ENCODE assay signal across 8 cellular contexts in the genomic region with DNA sequence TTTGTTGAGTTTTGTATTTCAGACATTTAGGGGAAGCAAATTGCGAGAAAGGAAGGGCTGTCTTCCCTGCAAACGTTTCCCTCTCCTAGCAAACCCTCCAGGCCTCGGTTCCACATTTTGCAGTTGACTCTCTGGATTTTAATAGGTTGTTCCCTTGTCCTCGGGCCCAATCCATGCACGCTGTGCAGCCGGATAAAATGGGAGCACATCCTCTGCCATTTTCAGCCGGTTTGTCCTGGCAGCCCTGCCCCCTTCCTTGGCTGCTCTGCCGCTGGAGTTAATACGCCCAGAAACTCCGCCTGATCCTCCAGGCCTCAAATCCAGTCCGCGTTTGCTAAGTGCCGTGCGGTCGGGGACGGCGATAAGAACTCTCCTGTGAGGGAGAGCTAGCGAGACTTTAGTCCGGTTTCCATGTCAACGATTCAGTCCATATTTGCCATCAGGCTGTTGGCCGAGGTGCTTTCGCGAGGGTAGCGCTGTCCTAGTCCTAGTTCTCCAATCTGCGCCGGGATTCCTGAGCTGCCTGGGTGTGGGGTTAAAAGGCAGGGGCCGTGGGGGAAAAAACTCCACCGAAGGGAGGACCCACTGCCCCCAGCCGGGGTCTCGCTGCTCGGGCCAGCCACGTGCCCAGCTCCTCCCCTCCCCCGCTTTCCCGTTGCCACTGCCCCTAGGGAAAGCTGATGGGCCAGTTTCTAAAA. TPM values are rescaled to one million over a fixed set of nuclear protein-coding genes. Genes with fewer than 3 reads are reported as not detected.
DNase-seq lines count a peak whose midpoint lies in the region; ATAC-seq and TF ChIP-seq lines count a peak whose summit lies in the region.

No MANE protein-coding gene starts in this region.

- peaks cover 35% of the 10 kb centered on the region for H3K4me1 Mint-ChIP-seq in CD8-positive, alpha-beta T cell (ENCODE audit: low read depth)
- H3K4me1 Mint-ChIP-seq in activated naive CD4-positive, alpha-beta T cell treated with anti-CD3 and anti-CD28 coated beads, Interleukin-2, amount 10 ng/mL, durations not matched to agents 7 days and 5 days = peaks cover 29% of the 10 kb centered on the region

- no peaks in the 10 kb centered on the region for H3K27me3 ChIP-seq in CD8-positive, alpha-beta T cell (ENCODE audit: insufficient read depth, low read length)
- H3K27me3 ChIP-seq in gastroesophageal sphincter = no peaks in the 10 kb centered on the region
- no peaks in the 10 kb centered on the region for H3K27me3 ChIP-seq in neuron (ENCODE audit: insufficient read depth, low read length)
- no peaks in the 10 kb centered on the region for H3K27me3 ChIP-seq in stomach smooth muscle (ENCODE audit: control insufficient read depth in 1 of 2, insufficient read depth in 2 of 2, low read length in 2 of 2)

- peak overlapping the region; percentile 84 for H3K4me3 ChIP-seq in CD8-positive, alpha-beta T cell (ENCODE audit: low read depth, low read length)
- peak overlapping the region; percentile 64 to 65 for H3K4me3 ChIP-seq in gastroesophageal sphincter
- peak overlapping the region; percentile 51 for H3K4me3 ChIP-seq in neuron (ENCODE audit: low read length)
- peak overlapping the region; percentile 70 to 87 for H3K4me3 ChIP-seq in stomach smooth muscle (ENCODE audit: low read length in 2 of 2)

- 0 to 3% methylated on average over 6 to 19 of the region's 34 CpGs for WGBS in gastroesophageal sphincter (ENCODE audit: low coverage in 1 of 2), 2 donors

- H3K4me1 ChIP-seq in CD8-positive, alpha-beta T cell (ENCODE audit: insufficient read depth, low read length) = peaks cover 29% of the 10 kb centered on the region
- H3K4me1 ChIP-seq in gastroesophageal sphincter = peaks cover 8 to 40% (median 24%) of the 10 kb centered on the region in 3 donors
- H3K4me1 ChIP-seq in neuron (ENCODE audit: insufficient read depth, low read length) = peaks cover 23% of the 10 kb centered on the region
- H3K4me1 ChIP-seq in stomach smooth muscle (ENCODE audit: control insufficient read depth, insufficient read depth, low read length) = peaks cover 28% of the 10 kb centered on the region

- intact Hi-C loops in CD8-positive, alpha-beta T cell (cut with DNase I, micrococcal nuclease) = loop anchor here (1.0 to 10.0 kb wide), 8 partner anchors 16 to 649 kb away; partner anchors contain the start of genes SYTL1 (in 2 of the 2), HMGN2 (in 1 of the 2) and PIGV (in 1 of the 2)

- no peaks in the 10 kb centered on the region for H3K36me3 ChIP-seq in CD8-positive, alpha-beta T cell (ENCODE audit: insufficient read depth, low read length)
- H3K36me3 ChIP-seq in gastroesophageal sphincter (no peaks in the 10 kb centered on the region), neuron (ENCODE audit: insufficient read depth, low read length) (no peaks in the 10 kb centered on the region), stomach smooth muscle (ENCODE audit: control insufficient read depth in 2 of 2, insufficient read depth in 2 of 2, low read length in 2 of 2) (no peaks in the 10 kb centered on the region)

- peak overlapping the region; percentile 94 for H3K27ac Mint-ChIP-seq in CD8-positive, alpha-beta T cell
- H3K27ac Mint-ChIP-seq in activated naive CD4-positive, alpha-beta T cell treated with anti-CD3 and anti-CD28 coated beads, Interleukin-2, amount 10 ng/mL, durations not matched to agents 7 days and 5 days = peak overlapping the region; percentile 97

- CTCF ChIA-PET in CD8-positive, alpha-beta T cell (lab: Charles Lee) = interaction anchor here (0.7 to 7.9 kb wide), 19 partner anchors 10 to 155 kb away, joined by 3 to 126 read pairs (median 4); partner anchors contain the start of gene PIGV
- CTCF ChIA-PET in activated naive CD4-positive, alpha-beta T cell treated with anti-CD3 and anti-CD28 coated beads, Interleukin-2, amount 10 ng/mL, durations not matched to agents 7 days and 5 days (lab: Charles Lee) = interaction anchor here (0.7 to 4.0 kb wide), 7 partner anchors 9 to 96 kb away, joined by 3 to 41 read pairs (median 10); partner anchors contain the start of gene PIGV

- POLR2A ChIA-PET in CD8-positive, alpha-beta T cell (lab: Charles Lee) = interaction anchor here (0.7 to 13.1 kb wide), 26 partner anchors 9 to 1079 kb away, joined by 3 to 224 read pairs (median 4); partner anchors contain the start of genes PIGV and ZDHHC18

- no peaks in the 10 kb centered on the region for H3K9me3 Mint-ChIP-seq in CD8-positive, alpha-beta T cell
- no peaks in the 10 kb centered on the region for H3K9me3 Mint-ChIP-seq in activated naive CD4-positive, alpha-beta T cell treated with anti-CD3 and anti-CD28 coated beads, Interleukin-2, amount 10 ng/mL, durations not matched to agents 7 days and 5 days

- peak overlapping the region; percentile 70 for H3K27ac ChIP-seq in CD8-positive, alpha-beta T cell (ENCODE audit: low read depth, low read length)
- H3K27ac ChIP-seq in gastroesophageal sphincter (peak overlapping the region; percentile 87 to 99 (median 98)), stomach smooth muscle (ENCODE audit: low read length) (peak overlapping the region; percentile 96)

- no peak for TF ChIP-seq CTCF in CD8-positive, alpha-beta T cell (IDR thresholded peaks at IDR 0.05)
- TF ChIP-seq CTCF in gastroesophageal sphincter (IDR thresholded peaks at IDR 0.05) = no peak

- TF ChIP-seq POLR2A in gastroesophageal sphincter (IDR thresholded peaks at IDR 0.05) = peak in 1 of 2 donors; percentile 6

- H2AFZ ChIP-seq in neuron (ENCODE audit: low read depth, low read length) = peak overlapping the region; percentile 47

- H3K9me3 ChIP-seq in CD8-positive, alpha-beta T cell (ENCODE audit: low read length) = no peaks in the 10 kb centered on the region
- H3K9me3 ChIP-seq in gastroesophageal sphincter = no peaks in the 10 kb centered on the region
- no peaks in the 10 kb centered on the region for H3K9me3 ChIP-seq in neuron (ENCODE audit: low read length)
- H3K9me3 ChIP-seq in stomach smooth muscle (ENCODE audit: control insufficient read depth in 2 of 2, low read length in 2 of 2) = no peaks in the 10 kb centered on the region

- H3K36me3 Mint-ChIP-seq in CD8-positive, alpha-beta T cell = peaks cover 7% of the 10 kb centered on the region
- H3K36me3 Mint-ChIP-seq in activated naive CD4-positive, alpha-beta T cell treated with anti-CD3 and anti-CD28 coated beads, Interleukin-2, amount 10 ng/mL, durations not matched to agents 7 days and 5 days = no peaks in the 10 kb centered on the region

- DNase-seq in CD8-positive, alpha-beta T cell = peak; percentile 69 to 90 (median 80)
- DNase-seq in NAMALWA (ENCODE audit: low spot score) (peak; percentile 97), SK-N-DZ (ENCODE audit: low spot score) (peak; percentile 98)
- peak; percentile 96 for DNase-seq in activated naive CD4-positive, alpha-beta T cell treated with anti-CD3 and anti-CD28 coated beads, Interleukin-2, amount 10 ng/mL, durations not matched to agents 7 days and 5 days

- peak overlapping the region; percentile 74 to 84 for H3K9ac ChIP-seq in stomach smooth muscle (ENCODE audit: low read length in 2 of 2)

- TF ChIP-seq EP300 in gastroesophageal sphincter (IDR thresholded peaks at IDR 0.05) = no peak

- H3K4me3 Mint-ChIP-seq in CD8-positive, alpha-beta T cell = peak overlapping the region; percentile 93
- H3K4me3 Mint-ChIP-seq in activated naive CD4-positive, alpha-beta T cell treated with anti-CD3 and anti-CD28 coated beads, Interleukin-2, amount 10 ng/mL, durations not matched to agents 7 days and 5 days = peak overlapping the region; percentile 87

- ATAC-seq in CD8-positive, alpha-beta T cell = peak; percentile 24
- peak; percentile 27 for ATAC-seq in GM21717 (IDR thresholded peaks at IDR 0.05; ENCODE audit: unreplicated experiment)
- peak; percentile 73 for ATAC-seq in gastroesophageal sphincter

- H3K27me3 Mint-ChIP-seq in CD8-positive, alpha-beta T cell (ENCODE audit: low read depth) = no peaks in the 10 kb centered on the region
- H3K27me3 Mint-ChIP-seq in activated naive CD4-positive, alpha-beta T cell treated with anti-CD3 and anti-CD28 coated beads, Interleukin-2, amount 10 ng/mL, durations not matched to agents 7 days and 5 days = peaks cover 4% of the 10 kb centered on the region

RNA-seq across cellular contexts. Expression of gene ARID1A, which starts 2.9 kb away (rescaled TPM):
- total RNA-seq in CD8-positive, alpha-beta T cell = 100 to 1,000 TPM; 104 to 105 TPM
- polyA plus RNA-seq in SK-N-DZ (2014; cell fraction: cytosol; rRNA removed) = 28.8 and 29.1 TPM in 2 replicates
- polyA plus RNA-seq in SK-N-DZ (2014; cell fraction: nucleus; rRNA removed) = 14.1 and 24.3 TPM in 2 replicates
- 10 to 100 TPM; 28.2 to 64.2 (median 42.6) TPM for total RNA-seq in gastroesophageal sphincter

Comparison
In these comparisons a context has a peak if more than half of its experiments do, and no peak if none do; other contexts are left out.
1. Peak in every context shown above with its lines: DNase-seq, ATAC-seq, H3K4me3 ChIP-seq and H3K27ac ChIP-seq.